Comparison of ENCODE assay signal across 8 cellular contexts in genomic region chr10:30784896-30785605, GRCh38.
DNase-seq lines count a peak whose midpoint lies in the region; ATAC-seq and TF ChIP-seq lines count a peak whose summit lies in the region.

No MANE protein-coding gene starts in this region.

- peak overlapping the region; percentile 75 for H3K9ac ChIP-seq in HUES64 (ENCODE audit: low read depth, low read length)

- H3K4me3 Mint-ChIP-seq in dendritic cell treated with granulocyte-macrophage colony-stimulating factor and Interleukin-4, amounts not matched to agents 40 ng/mL and 50 ng/mL, for 4 days = peak overlapping the region; percentile 76

- H3K4me1 ChIP-seq in HUES64 (ENCODE audit: insufficient read depth, low read length) (peaks cover 8% of the 10 kb centered on the region; the same call in 1 of the 2 replicates), spleen (peaks cover 3 to 35% (median 29%) of the 10 kb centered on the region in 6 donors), OCI-LY7 (ENCODE audit: insufficient read depth, low read length, poor library complexity, severe bottlenecking) (no peaks in the 10 kb centered on the region)

- peak overlapping the region; percentile 93 for H3K27ac ChIP-seq in HUES64 (ENCODE audit: low read depth, low read length)
- peak overlapping the region; percentile 94 for H3K27ac ChIP-seq in VCaP
- H3K27ac ChIP-seq in layer of hippocampus (ENCODE audit: low read depth, low read length) = peak overlapping the region; percentile 94
- H3K27ac ChIP-seq in spleen = peak overlapping the region; percentile 76 to 95 (median 92)
- H3K27ac ChIP-seq in OCI-LY7 (ENCODE audit: low read depth, low read length, poor library complexity, severe bottlenecking) = no peak overlapping the region

- CTCF ChIA-PET in OCI-LY7 (lab: Charles Lee; ENCODE audit: unreplicated experiment) = no interaction called here

- no peaks in the 10 kb centered on the region for H3K9me2 ChIP-seq in OCI-LY7 (ENCODE audit: insufficient read depth, low read length)

- no peak overlapping the region for H3K4me2 ChIP-seq in OCI-LY7 (ENCODE audit: low read length)

- DNase-seq in DMS53 treated with DMSO at 0.1 percent for 48 hours (lab: John Stamatoyannopoulos, UW; ENCODE audit: unreplicated experiment) = peak; percentile 49
- DNase-seq in spleen = peak; percentile 88
- DNase-seq in OCI-LY7 (ENCODE audit: low spot score) = no peak

- H3K79me2 ChIP-seq in OCI-LY7 (ENCODE audit: insufficient read depth, low read depth, low read length) = no peaks in the 10 kb centered on the region

- H3K9me3 ChIP-seq in HUES64 (ENCODE audit: insufficient read depth, low read depth, low read length) = no peaks in the 10 kb centered on the region
- H3K9me3 ChIP-seq in spleen = no peaks in the 10 kb centered on the region
- H3K9me3 ChIP-seq in OCI-LY7 (ENCODE audit: low read length) = no peaks in the 10 kb centered on the region

- H3K4me1 Mint-ChIP-seq in dendritic cell treated with granulocyte-macrophage colony-stimulating factor and Interleukin-4, amounts not matched to agents 40 ng/mL and 50 ng/mL, for 4 days (ENCODE audit: low read depth) = peaks cover 22% of the 10 kb centered on the region

- BruUV-seq in OCI-LY7 (replicated peaks; lab: Mats Ljungman, UMichigan) = no TSS peak

- under 1% methylated on average over 63 of the region's 63 CpGs for WGBS in HUES64
- WGBS in spleen, 5 donors = 1 to 6% (median 2%) methylated on average over 27 to 63 of the region's 63 CpGs

- peak in 1 of 3 donors; percentile 9 for TF ChIP-seq POLR2A in spleen (IDR thresholded peaks at IDR 0.05)

- peaks cover 22% of the 10 kb centered on the region for H3K27me3 ChIP-seq in HUES64 (ENCODE audit: insufficient read depth, low read length)
- H3K27me3 ChIP-seq in layer of hippocampus (ENCODE audit: control insufficient read depth, insufficient read depth, low read length) = no peaks in the 10 kb centered on the region
- peaks cover 0 to 10% (median 0%) of the 10 kb centered on the region in 7 donors for H3K27me3 ChIP-seq in spleen (replicated peaks in 1 of 7)

- H3K4me3 ChIP-seq in HUES64 (ENCODE audit: low read length) (peak overlapping the region; percentile 66), spleen (peak overlapping the region; percentile 33 to 79 (median 68)), OCI-LY7 (ENCODE audit: low read depth, low read length, poor library complexity, severe bottlenecking) (no peak overlapping the region)

- intact Hi-C loops in dendritic cell treated with granulocyte-macrophage colony-stimulating factor and Interleukin-4, amounts not matched to agents 40 ng/mL and 50 ng/mL, for 4 days (cut with micrococcal nuclease) = loop anchor here (2.0 to 5.0 kb wide), 2 partner anchors 706 to 1022 kb away; no protein-coding TSS in a partner anchor
- intact Hi-C loops in spleen (cut with DNase I; ENCODE audit: low total_unique reads) = loop anchor here (10.0 kb wide), 3 partner anchors 530 to 1020 kb away; partner anchors contain the start of gene ZEB1
- intact Hi-C loops in OCI-LY7 (cut with micrococcal nuclease; ENCODE audit: unreplicated experiment) = loop anchor here (5.0 to 10.0 kb wide), 2 partner anchors 98 to 1020 kb away; no protein-coding TSS in a partner anchor

- TF ChIP-seq CTCF in VCaP (conservative IDR thresholded peaks at IDR 0.05) (no peak), spleen (IDR thresholded peaks at IDR 0.05 in 8 of 11, conservative IDR thresholded peaks at IDR 0.05 in 3 of 11) (peak in 1 of 11 experiments; percentile 16), OCI-LY7 (conservative IDR thresholded peaks at IDR 0.05; ENCODE audit: low read length) (no peak)

- H3K36me3 ChIP-seq in HUES64 (ENCODE audit: insufficient read depth, low read length) = no peaks in the 10 kb centered on the region
- H3K36me3 ChIP-seq in spleen = no peaks in the 10 kb centered on the region
- H3K36me3 ChIP-seq in OCI-LY7 (ENCODE audit: insufficient read depth, low read length) = no peaks in the 10 kb centered on the region

- no peaks in the 10 kb centered on the region for H3K9me3 Mint-ChIP-seq in dendritic cell treated with granulocyte-macrophage colony-stimulating factor and Interleukin-4, amounts not matched to agents 40 ng/mL and 50 ng/mL, for 4 days

- no peaks in the 10 kb centered on the region for H4K20me1 ChIP-seq in OCI-LY7 (ENCODE audit: insufficient read depth, low read length)

- POLR2A ChIA-PET in OCI-LY7 (lab: Charles Lee) = interaction anchor here (0.6 kb wide), 1 partner anchor 24 kb away, joined by 4 read pairs; no protein-coding TSS in a partner anchor

- peaks cover 11% of the 10 kb centered on the region for H3K27me3 Mint-ChIP-seq in dendritic cell treated with granulocyte-macrophage colony-stimulating factor and Interleukin-4, amounts not matched to agents 40 ng/mL and 50 ng/mL, for 4 days

- H2AFZ ChIP-seq in OCI-LY7 (ENCODE audit: low read length) = no peak overlapping the region

- ATAC-seq in HG03521 (IDR thresholded peaks at IDR 0.05; ENCODE audit: unreplicated experiment) = no peak

- no peaks in the 10 kb centered on the region for H3K36me3 Mint-ChIP-seq in dendritic cell treated with granulocyte-macrophage colony-stimulating factor and Interleukin-4, amounts not matched to agents 40 ng/mL and 50 ng/mL, for 4 days (ENCODE audit: low read depth)

- peak overlapping the region; percentile 30 for H3K27ac Mint-ChIP-seq in dendritic cell treated with granulocyte-macrophage colony-stimulating factor and Interleukin-4, amounts not matched to agents 40 ng/mL and 50 ng/mL, for 4 days
